In the genomic region with DNA sequence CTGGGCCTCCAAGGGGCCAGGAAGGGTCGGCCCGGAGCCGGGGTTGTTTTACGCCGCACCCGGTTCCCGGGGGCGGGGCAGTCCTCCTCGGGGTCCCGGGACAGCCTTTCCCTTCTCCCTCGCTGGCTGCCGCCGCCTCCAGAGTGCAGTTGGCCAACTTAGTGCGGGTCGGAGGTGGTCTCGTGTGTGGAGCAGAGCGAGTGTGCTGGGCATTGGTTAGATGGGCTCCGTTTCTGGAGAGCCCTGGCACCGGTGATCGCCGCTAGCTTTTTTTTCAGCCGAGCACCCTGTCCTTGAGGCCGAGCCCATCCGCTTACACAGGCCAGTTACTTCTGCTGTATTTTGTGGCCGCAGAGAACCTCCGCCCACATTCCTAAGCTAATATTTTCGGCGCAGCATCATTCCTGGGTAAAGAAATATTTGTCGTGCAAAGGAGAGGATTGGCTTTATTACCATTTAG, we compare ENCODE assay signal across 1 cellular context.
TF ChIP-seq lines count a peak whose summit lies in the region.

No MANE protein-coding gene starts in this region.

TF ChIP-seq in K562, 482 proteins besides CTCF, POLR2A, EP300 and RAD21 (continues in another document):
- TF ChIP-seq, protein P1, sequence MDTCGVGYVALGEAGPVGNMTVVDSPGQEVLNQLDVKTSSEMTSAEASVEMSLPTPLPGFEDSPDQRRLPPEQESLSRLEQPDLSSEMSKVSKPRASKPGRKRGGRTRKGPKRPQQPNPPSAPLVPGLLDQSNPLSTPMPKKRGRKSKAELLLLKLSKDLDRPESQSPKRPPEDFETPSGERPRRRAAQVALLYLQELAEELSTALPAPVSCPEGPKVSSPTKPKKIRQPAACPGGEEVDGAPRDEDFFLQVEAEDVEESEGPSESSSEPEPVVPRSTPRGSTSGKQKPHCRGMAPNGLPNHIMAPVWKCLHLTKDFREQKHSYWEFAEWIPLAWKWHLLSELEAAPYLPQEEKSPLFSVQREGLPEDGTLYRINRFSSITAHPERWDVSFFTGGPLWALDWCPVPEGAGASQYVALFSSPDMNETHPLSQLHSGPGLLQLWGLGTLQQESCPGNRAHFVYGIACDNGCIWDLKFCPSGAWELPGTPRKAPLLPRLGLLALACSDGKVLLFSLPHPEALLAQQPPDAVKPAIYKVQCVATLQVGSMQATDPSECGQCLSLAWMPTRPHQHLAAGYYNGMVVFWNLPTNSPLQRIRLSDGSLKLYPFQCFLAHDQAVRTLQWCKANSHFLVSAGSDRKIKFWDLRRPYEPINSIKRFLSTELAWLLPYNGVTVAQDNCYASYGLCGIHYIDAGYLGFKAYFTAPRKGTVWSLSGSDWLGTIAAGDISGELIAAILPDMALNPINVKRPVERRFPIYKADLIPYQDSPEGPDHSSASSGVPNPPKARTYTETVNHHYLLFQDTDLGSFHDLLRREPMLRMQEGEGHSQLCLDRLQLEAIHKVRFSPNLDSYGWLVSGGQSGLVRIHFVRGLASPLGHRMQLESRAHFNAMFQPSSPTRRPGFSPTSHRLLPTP (IDR thresholded peaks at IDR 0.05; ENCODE audit: borderline replicate concordance, extremely low read depth, insufficient read length): no peak
- TF ChIP-seq HMGN3 (IDR thresholded peaks at IDR 0.05; ENCODE audit: borderline replicate concordance, extremely low read depth, insufficient read length, low read depth, low read length) (no peak), ZFX (CRISPR knock-in tag; IDR thresholded peaks at IDR 0.05) (peak; percentile 30; the same call in 1 of the 2 replicates), ZNF124 (CRISPR knock-in tag; IDR thresholded peaks at IDR 0.05) (no peak), BRCA1 (IDR thresholded peaks at IDR 0.05) (no peak), BRCA1 (CRISPR knock-in tag; IDR thresholded peaks at IDR 0.05) (no peak), ZNF445 (CRISPR knock-in tag; IDR thresholded peaks at IDR 0.05; ENCODE audit: low read depth) (no peak), STAT5B (CRISPR knock-in tag; IDR thresholded peaks at IDR 0.05) (no peak), ELF4 (CRISPR knock-in tag; IDR thresholded peaks at IDR 0.05) (no peak), ZBED1 (IDR thresholded peaks at IDR 0.05) (no peak), NFIC (IDR thresholded peaks at IDR 0.05) (no peak), CBX3 (IDR thresholded peaks at IDR 0.05; ENCODE audit: borderline replicate concordance in 1 of 2, low read length in 2 of 2) (no peak), ILK (tag; IDR thresholded peaks at IDR 0.05; ENCODE audit: borderline replicate concordance, low read depth) (no peak), CBX5 (IDR thresholded peaks at IDR 0.05; ENCODE audit: borderline replicate concordance, low read depth) (no peak), ETS2 (tag; IDR thresholded peaks at IDR 0.05; ENCODE audit: borderline replicate concordance, poor library complexity, severe bottlenecking) (no peak), ZEB2 (IDR thresholded peaks at IDR 0.05) (no peak), RFX5 (IDR thresholded peaks at IDR 0.05; ENCODE audit: low read depth, low read length) (no peak), SMARCC2 (IDR thresholded peaks at IDR 0.05; ENCODE audit: low read depth) (no peak), RBM34 (IDR thresholded peaks at IDR 0.05; ENCODE audit: borderline replicate concordance, insufficient read depth, low read length) (no peak), ZBTB8A (IDR thresholded peaks at IDR 0.05; ENCODE audit: partially characterized antibody) (no peak), PYGO2 (tag; IDR thresholded peaks at IDR 0.05) (no peak), ZNF431 (CRISPR knock-in tag; IDR thresholded peaks at IDR 0.05) (no peak), FOXK2 (conservative IDR thresholded peaks at IDR 0.05 in 1 of 2, IDR thresholded peaks at IDR 0.05 in 1 of 2; ENCODE audit: low read depth in 2 of 2) (no peak), RB1 (IDR thresholded peaks at IDR 0.05; ENCODE audit: low read depth) (no peak), PURB (CRISPR knock-in tag; IDR thresholded peaks at IDR 0.05; ENCODE audit: low read depth) (no peak), CBFA2T3 (IDR thresholded peaks at IDR 0.05) (no peak), SRF (CRISPR knock-in tag; IDR thresholded peaks at IDR 0.05) (no peak), ETV6 (IDR thresholded peaks at IDR 0.05; ENCODE audit: borderline replicate concordance in 1 of 2, low read depth in 2 of 2, low read length in 1 of 2) (no peak), ETV6 (CRISPR knock-in tag; IDR thresholded peaks at IDR 0.05; ENCODE audit: borderline replicate concordance) (no peak), SP1 (CRISPR knock-in tag; IDR thresholded peaks at IDR 0.05) (no peak), ZNF174 (CRISPR knock-in tag; IDR thresholded peaks at IDR 0.05) (no peak), EHMT2 (IDR thresholded peaks at IDR 0.05) (no peak), TEAD4 (IDR thresholded peaks at IDR 0.05; ENCODE audit: low read length) (peak; percentile 24; the same call in 1 of the 2 replicates), TEAD4 (CRISPR knock-in tag; IDR thresholded peaks at IDR 0.05; ENCODE audit: borderline replicate concordance) (no peak), NFIX (CRISPR knock-in tag; IDR thresholded peaks at IDR 0.05; ENCODE audit: low read depth) (no peak), MTA2 (IDR thresholded peaks at IDR 0.05; ENCODE audit: low read depth) (no peak)
- TF ChIP-seq, protein P2, sequence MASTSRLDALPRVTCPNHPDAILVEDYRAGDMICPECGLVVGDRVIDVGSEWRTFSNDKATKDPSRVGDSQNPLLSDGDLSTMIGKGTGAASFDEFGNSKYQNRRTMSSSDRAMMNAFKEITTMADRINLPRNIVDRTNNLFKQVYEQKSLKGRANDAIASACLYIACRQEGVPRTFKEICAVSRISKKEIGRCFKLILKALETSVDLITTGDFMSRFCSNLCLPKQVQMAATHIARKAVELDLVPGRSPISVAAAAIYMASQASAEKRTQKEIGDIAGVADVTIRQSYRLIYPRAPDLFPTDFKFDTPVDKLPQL (IDR thresholded peaks at IDR 0.05; ENCODE audit: extremely low read depth, insufficient read length): no peak
- TF ChIP-seq, protein P3, sequence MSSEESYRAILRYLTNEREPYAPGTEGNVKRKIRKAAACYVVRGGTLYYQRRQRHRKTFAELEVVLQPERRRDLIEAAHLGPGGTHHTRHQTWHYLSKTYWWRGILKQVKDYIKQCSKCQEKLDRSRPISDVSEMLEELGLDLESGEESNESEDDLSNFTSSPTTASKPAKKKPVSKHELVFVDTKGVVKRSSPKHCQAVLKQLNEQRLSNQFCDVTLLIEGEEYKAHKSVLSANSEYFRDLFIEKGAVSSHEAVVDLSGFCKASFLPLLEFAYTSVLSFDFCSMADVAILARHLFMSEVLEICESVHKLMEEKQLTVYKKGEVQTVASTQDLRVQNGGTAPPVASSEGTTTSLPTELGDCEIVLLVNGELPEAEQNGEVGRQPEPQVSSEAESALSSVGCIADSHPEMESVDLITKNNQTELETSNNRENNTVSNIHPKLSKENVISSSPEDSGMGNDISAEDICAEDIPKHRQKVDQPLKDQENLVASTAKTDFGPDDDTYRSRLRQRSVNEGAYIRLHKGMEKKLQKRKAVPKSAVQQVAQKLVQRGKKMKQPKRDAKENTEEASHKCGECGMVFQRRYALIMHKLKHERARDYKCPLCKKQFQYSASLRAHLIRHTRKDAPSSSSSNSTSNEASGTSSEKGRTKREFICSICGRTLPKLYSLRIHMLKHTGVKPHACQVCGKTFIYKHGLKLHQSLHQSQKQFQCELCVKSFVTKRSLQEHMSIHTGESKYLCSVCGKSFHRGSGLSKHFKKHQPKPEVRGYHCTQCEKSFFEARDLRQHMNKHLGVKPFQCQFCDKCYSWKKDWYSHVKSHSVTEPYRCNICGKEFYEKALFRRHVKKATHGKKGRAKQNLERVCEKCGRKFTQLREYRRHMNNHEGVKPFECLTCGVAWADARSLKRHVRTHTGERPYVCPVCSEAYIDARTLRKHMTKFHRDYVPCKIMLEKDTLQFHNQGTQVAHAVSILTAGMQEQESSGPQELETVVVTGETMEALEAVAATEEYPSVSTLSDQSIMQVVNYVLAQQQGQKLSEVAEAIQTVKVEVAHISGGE (CRISPR knock-in tag; IDR thresholded peaks at IDR 0.05): no peak
- TF ChIP-seq, protein P4, sequence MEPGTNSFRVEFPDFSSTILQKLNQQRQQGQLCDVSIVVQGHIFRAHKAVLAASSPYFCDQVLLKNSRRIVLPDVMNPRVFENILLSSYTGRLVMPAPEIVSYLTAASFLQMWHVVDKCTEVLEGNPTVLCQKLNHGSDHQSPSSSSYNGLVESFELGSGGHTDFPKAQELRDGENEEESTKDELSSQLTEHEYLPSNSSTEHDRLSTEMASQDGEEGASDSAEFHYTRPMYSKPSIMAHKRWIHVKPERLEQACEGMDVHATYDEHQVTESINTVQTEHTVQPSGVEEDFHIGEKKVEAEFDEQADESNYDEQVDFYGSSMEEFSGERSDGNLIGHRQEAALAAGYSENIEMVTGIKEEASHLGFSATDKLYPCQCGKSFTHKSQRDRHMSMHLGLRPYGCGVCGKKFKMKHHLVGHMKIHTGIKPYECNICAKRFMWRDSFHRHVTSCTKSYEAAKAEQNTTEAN (CRISPR knock-in tag; IDR thresholded peaks at IDR 0.05): no peak
- TF ChIP-seq, protein P5, sequence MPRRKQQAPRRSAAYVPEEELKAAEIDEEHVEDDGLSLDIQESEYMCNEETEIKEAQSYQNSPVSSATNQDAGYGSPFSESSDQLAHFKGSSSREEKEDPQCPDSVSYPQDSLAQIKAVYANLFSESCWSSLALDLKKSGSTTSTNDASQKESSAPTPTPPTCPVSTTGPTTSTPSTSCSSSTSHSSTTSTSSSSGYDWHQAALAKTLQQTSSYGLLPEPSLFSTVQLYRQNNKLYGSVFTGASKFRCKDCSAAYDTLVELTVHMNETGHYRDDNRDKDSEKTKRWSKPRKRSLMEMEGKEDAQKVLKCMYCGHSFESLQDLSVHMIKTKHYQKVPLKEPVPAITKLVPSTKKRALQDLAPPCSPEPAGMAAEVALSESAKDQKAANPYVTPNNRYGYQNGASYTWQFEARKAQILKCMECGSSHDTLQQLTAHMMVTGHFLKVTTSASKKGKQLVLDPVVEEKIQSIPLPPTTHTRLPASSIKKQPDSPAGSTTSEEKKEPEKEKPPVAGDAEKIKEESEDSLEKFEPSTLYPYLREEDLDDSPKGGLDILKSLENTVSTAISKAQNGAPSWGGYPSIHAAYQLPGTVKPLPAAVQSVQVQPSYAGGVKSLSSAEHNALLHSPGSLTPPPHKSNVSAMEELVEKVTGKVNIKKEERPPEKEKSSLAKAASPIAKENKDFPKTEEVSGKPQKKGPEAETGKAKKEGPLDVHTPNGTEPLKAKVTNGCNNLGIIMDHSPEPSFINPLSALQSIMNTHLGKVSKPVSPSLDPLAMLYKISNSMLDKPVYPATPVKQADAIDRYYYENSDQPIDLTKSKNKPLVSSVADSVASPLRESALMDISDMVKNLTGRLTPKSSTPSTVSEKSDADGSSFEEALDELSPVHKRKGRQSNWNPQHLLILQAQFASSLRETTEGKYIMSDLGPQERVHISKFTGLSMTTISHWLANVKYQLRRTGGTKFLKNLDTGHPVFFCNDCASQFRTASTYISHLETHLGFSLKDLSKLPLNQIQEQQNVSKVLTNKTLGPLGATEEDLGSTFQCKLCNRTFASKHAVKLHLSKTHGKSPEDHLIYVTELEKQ (CRISPR knock-in tag; IDR thresholded peaks at IDR 0.05): no peak
- TF ChIP-seq, protein P6, sequence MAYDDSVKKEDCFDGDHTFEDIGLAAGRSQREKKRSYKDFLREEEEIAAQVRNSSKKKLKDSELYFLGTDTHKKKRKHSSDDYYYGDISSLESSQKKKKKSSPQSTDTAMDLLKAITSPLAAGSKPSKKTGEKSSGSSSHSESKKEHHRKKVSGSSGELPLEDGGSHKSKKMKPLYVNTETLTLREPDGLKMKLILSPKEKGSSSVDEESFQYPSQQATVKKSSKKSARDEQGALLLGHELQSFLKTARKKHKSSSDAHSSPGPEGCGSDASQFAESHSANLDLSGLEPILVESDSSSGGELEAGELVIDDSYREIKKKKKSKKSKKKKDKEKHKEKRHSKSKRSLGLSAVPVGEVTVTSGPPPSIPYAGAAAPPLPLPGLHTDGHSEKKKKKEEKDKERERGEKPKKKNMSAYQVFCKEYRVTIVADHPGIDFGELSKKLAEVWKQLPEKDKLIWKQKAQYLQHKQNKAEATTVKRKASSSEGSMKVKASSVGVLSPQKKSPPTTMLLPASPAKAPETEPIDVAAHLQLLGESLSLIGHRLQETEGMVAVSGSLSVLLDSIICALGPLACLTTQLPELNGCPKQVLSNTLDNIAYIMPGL (CRISPR knock-in tag; IDR thresholded peaks at IDR 0.05): 0 out of 2 replicates have a peak, but pooled peaks have one; percentile 19
- TF ChIP-seq, protein P7, sequence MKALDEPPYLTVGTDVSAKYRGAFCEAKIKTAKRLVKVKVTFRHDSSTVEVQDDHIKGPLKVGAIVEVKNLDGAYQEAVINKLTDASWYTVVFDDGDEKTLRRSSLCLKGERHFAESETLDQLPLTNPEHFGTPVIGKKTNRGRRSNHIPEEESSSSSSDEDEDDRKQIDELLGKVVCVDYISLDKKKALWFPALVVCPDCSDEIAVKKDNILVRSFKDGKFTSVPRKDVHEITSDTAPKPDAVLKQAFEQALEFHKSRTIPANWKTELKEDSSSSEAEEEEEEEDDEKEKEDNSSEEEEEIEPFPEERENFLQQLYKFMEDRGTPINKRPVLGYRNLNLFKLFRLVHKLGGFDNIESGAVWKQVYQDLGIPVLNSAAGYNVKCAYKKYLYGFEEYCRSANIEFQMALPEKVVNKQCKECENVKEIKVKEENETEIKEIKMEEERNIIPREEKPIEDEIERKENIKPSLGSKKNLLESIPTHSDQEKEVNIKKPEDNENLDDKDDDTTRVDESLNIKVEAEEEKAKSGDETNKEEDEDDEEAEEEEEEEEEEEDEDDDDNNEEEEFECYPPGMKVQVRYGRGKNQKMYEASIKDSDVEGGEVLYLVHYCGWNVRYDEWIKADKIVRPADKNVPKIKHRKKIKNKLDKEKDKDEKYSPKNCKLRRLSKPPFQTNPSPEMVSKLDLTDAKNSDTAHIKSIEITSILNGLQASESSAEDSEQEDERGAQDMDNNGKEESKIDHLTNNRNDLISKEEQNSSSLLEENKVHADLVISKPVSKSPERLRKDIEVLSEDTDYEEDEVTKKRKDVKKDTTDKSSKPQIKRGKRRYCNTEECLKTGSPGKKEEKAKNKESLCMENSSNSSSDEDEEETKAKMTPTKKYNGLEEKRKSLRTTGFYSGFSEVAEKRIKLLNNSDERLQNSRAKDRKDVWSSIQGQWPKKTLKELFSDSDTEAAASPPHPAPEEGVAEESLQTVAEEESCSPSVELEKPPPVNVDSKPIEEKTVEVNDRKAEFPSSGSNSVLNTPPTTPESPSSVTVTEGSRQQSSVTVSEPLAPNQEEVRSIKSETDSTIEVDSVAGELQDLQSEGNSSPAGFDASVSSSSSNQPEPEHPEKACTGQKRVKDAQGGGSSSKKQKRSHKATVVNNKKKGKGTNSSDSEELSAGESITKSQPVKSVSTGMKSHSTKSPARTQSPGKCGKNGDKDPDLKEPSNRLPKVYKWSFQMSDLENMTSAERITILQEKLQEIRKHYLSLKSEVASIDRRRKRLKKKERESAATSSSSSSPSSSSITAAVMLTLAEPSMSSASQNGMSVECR (CRISPR knock-in tag; IDR thresholded peaks at IDR 0.05): no peak
